In genomic region chr1:54413295-54413694, GRCh38 we compare ENCODE assay signal across 9 cellular contexts. TPM values are rescaled to one million over a fixed set of nuclear protein-coding genes. Genes with fewer than 3 reads are reported as not detected.
DNase-seq lines count a peak whose midpoint lies in the region; ATAC-seq and TF ChIP-seq lines count a peak whose summit lies in the region.
"Had no signal": no experiment of that assay in that cellular context is flagged by ENCODE, and none has a peak within 500 bp of the region (broad histone marks: within the 10 kb centered on the region; RNA-seq: fewer than 3 reads in every experiment).

No MANE protein-coding gene starts in this region.

- H3K4me1 Mint-ChIP-seq in nephron progenitor cell: peaks cover 82% of the 10 kb centered on the region

- H3K27ac Mint-ChIP-seq in nephron progenitor cell: peak overlapping the region; percentile 85
- H3K27ac Mint-ChIP-seq: endodermal cell had no signal

- peak; percentile 84 for ATAC-seq in DND-41 (ENCODE audit: insufficient read depth, low read depth)

- H3K9me3 ChIP-seq in DND-41 (ENCODE audit: insufficient read depth, low read length, severe bottlenecking): no peaks in the 10 kb centered on the region
- H3K9me3 ChIP-seq in BE2C: no peaks in the 10 kb centered on the region

- peak overlapping the region; percentile 8 to 52; a peak in 3 of 4 replicates for H3K4me3 ChIP-seq in DND-41 (ENCODE audit: low read depth in 1 of 2, low read length in 2 of 2)
- no peak overlapping the region for H3K4me3 ChIP-seq in epithelial cell of esophagus (ENCODE audit: low read length)
- H3K4me3 ChIP-seq in BE2C (ENCODE audit: low read depth, low read length): no peak overlapping the region
- no peak overlapping the region for H3K4me3 ChIP-seq in H7 (ENCODE audit: insufficient read depth, low read depth, low read length)

- peak overlapping the region; percentile 56 for H2AFZ ChIP-seq in DND-41 (ENCODE audit: low read depth, low read length)

- peaks cover 15% of the 10 kb centered on the region for H3K27me3 Mint-ChIP-seq in nephron progenitor cell (ENCODE audit: low read depth, poor library complexity)

- H3K9ac ChIP-seq in DND-41 (ENCODE audit: low read depth, low read length): peak overlapping the region; percentile 48

- no peak for TF ChIP-seq CTCF in DND-41 (IDR thresholded peaks at IDR 0.05; ENCODE audit: borderline replicate concordance, extremely low read depth, low read length, poor library complexity, severe bottlenecking)
- no peak for TF ChIP-seq CTCF in epithelial cell of esophagus (IDR thresholded peaks at IDR 0.05; ENCODE audit: insufficient read depth, low read depth, low read length, missing control alignments)
- TF ChIP-seq CTCF in nephron progenitor cell (IDR thresholded peaks at IDR 0.05): no peak
- TF ChIP-seq CTCF in BE2C (IDR thresholded peaks at IDR 0.05; ENCODE audit: low read depth, low read length): no peak

- no peaks in the 10 kb centered on the region for H4K20me1 ChIP-seq in DND-41 (ENCODE audit: insufficient read depth, low read length)

- H3K4me2 ChIP-seq in DND-41 (ENCODE audit: insufficient read depth, low read length): peak overlapping the region; percentile 61

- H3K36me3 Mint-ChIP-seq in nephron progenitor cell (ENCODE audit: low read depth): peaks cover 4% of the 10 kb centered on the region

- no peaks in the 10 kb centered on the region for H3K36me3 ChIP-seq in DND-41 (ENCODE audit: insufficient read depth, low read length)
- H3K36me3 ChIP-seq in BE2C: no peaks in the 10 kb centered on the region
- no peaks in the 10 kb centered on the region for H3K36me3 ChIP-seq in H7 (replicated peaks; ENCODE audit: control insufficient read depth, insufficient read depth, low read length)

- no peak overlapping the region for H3K4me3 Mint-ChIP-seq in nephron progenitor cell
- H3K4me3 Mint-ChIP-seq: endodermal cell had no signal

- H3K27ac ChIP-seq in DND-41 (ENCODE audit: low read length): peak overlapping the region; percentile 77

- peaks cover 68% of the 10 kb centered on the region for H3K4me1 ChIP-seq in DND-41 (ENCODE audit: insufficient read depth, low read length)
- H3K4me1 ChIP-seq in BE2C: peaks cover 11% of the 10 kb centered on the region

- DNase-seq in DND-41 (peak; percentile 81), RPMI7951 (ENCODE audit: low read depth) (peak; percentile 79), epithelial cell of esophagus (ENCODE audit: low read depth) (peak; percentile 26), nephron progenitor cell (no peak), iPS-NIHi11 (ENCODE audit: low spot score) (no peak), NCI-H524 (lab: John Stamatoyannopoulos, UW) (no peak), BE2C (no peak), H7 (no peak)
- DNase-seq: endodermal cell had no signal

- peaks cover 16% of the 10 kb centered on the region for H3K79me2 ChIP-seq in DND-41 (ENCODE audit: insufficient read depth, low read length)

- no peaks in the 10 kb centered on the region for H3K9me3 Mint-ChIP-seq in nephron progenitor cell
- H3K9me3 Mint-ChIP-seq: endodermal cell had no signal

- H3K27me3 ChIP-seq in DND-41 (ENCODE audit: insufficient read depth, low read length, poor library complexity) (no peaks in the 10 kb centered on the region), BE2C (no peaks in the 10 kb centered on the region), H7 (ENCODE audit: control insufficient read depth, insufficient read depth, low read length) (peaks cover 3% of the 10 kb centered on the region)

RNA-seq across cellular contexts. Expression of gene SSBP3, which starts 7.1 kb away (rescaled TPM):
- total RNA-seq in RPMI7951 (2014; rRNA removed; shearing (Covaris generic)): 21.1 and 26.0 TPM in 2 replicates
- 91.5 TPM for polyA plus RNA-seq in BE2C (2012; ENCODE audit: insufficient read depth, insufficient read length, low read depth)
- total RNA-seq in H7 (2014; rRNA removed; shearing (Covaris generic)): 98.0 and 109 TPM in 2 replicates

Comparison
In these comparisons a context has a peak if more than half of its experiments do, and no peak if none do; other contexts are left out.
1. DNase-seq: peak in DND-41 (single experiment), RPMI7951 (single experiment) and epithelial cell of esophagus (single experiment); none in nephron progenitor cell (single experiment), iPS-NIHi11 (single experiment), NCI-H524 (0 of 2), BE2C (single experiment) and H7 (single experiment).
2. H3K4me3 ChIP-seq: peak in DND-41 (2 of 2); none in epithelial cell of esophagus (single experiment), BE2C (single experiment) and H7 (single experiment).